ENCODE assay signal across 12 cellular contexts in genomic region chr1:200131551-200132125, GRCh38.
DNase-seq lines count a peak whose midpoint lies in the region; ATAC-seq, FAIRE-seq and TF ChIP-seq lines count a peak whose summit lies in the region.
"Had no signal": no experiment of that assay in that cellular context is flagged by ENCODE, and none has a peak within 500 bp of the region (broad histone marks: within the 10 kb centered on the region; RNA-seq: fewer than 3 reads in every experiment).

No MANE protein-coding gene starts in this region.

- no peaks in the 10 kb centered on the region for H3K27me3 Mint-ChIP-seq in astrocyte (ENCODE audit: low read depth, unreplicated experiment)

- dilution Hi-C loops in mammary epithelial cell (cut with HindIII; ENCODE audit: low sequenced_read_pairs) = no loop called here

- H3K36me3 ChIP-seq in mammary epithelial cell (ENCODE audit: insufficient read depth, low read length) (no peaks in the 10 kb centered on the region), breast epithelium (no peaks in the 10 kb centered on the region), astrocyte (ENCODE audit: insufficient read depth, low read length) (no peaks in the 10 kb centered on the region), left lung (no peaks in the 10 kb centered on the region)
- H3K36me3 ChIP-seq: heart right ventricle had no signal

- CTCF ChIA-PET in mammary epithelial cell (lab: Charles Lee; ENCODE audit: low non-redundant PET) = no interaction called here

- H3K9ac ChIP-seq in mammary epithelial cell (ENCODE audit: insufficient read depth, low read length) (no peak overlapping the region), astrocyte (ENCODE audit: low read length) (no peak overlapping the region)

- ATAC-seq in left lung (peak; percentile 88), HG03469 (IDR thresholded peaks at IDR 0.05; ENCODE audit: unreplicated experiment) (no peak)
- ATAC-seq: heart right ventricle had no signal

- H3K9me3 Mint-ChIP-seq in astrocyte (ENCODE audit: unreplicated experiment) = no peaks in the 10 kb centered on the region
- H3K9me3 Mint-ChIP-seq: activated naive CD4-positive, alpha-beta T cell treated with anti-CD3 and anti-CD28 coated beads, Interleukin-2, amount 10 ng/mL, durations not matched to agents 7 days and 5 days had no signal

- H3K27me3 ChIP-seq in mammary epithelial cell (ENCODE audit: insufficient read depth, low read length) = peaks cover 7% of the 10 kb centered on the region
- no peaks in the 10 kb centered on the region for H3K27me3 ChIP-seq in breast epithelium
- H3K27me3 ChIP-seq in astrocyte (ENCODE audit: insufficient read depth, low read length) = peaks cover 11% of the 10 kb centered on the region
- H3K27me3 ChIP-seq in left lung = no peaks in the 10 kb centered on the region
- H3K27me3 ChIP-seq: heart right ventricle, testis had no signal

- H3K4me1 ChIP-seq in mammary epithelial cell (ENCODE audit: insufficient read depth, low read length) (peaks cover 7% of the 10 kb centered on the region), breast epithelium (no peaks in the 10 kb centered on the region), astrocyte (ENCODE audit: insufficient read depth, low read length) (no peaks in the 10 kb centered on the region), left lung (peaks cover 0 to 10% of the 10 kb centered on the region in 2 donors)
- H3K4me1 ChIP-seq: testis had no signal

- no peak overlapping the region for H3K4me3 Mint-ChIP-seq in astrocyte (ENCODE audit: unreplicated experiment)
- H3K4me3 Mint-ChIP-seq: activated naive CD4-positive, alpha-beta T cell treated with anti-CD3 and anti-CD28 coated beads, Interleukin-2, amount 10 ng/mL, durations not matched to agents 7 days and 5 days had no signal

- in situ Hi-C loops in mammary epithelial cell (cut with MboI; ENCODE audit: low sequenced_read_pairs in 2 of 2) = loop anchor here (10.0 to 25.0 kb wide), 3 partner anchors 131 to 363 kb away; no protein-coding TSS in a partner anchor

- peaks cover 10% of the 10 kb centered on the region for H3K4me1 Mint-ChIP-seq in astrocyte (ENCODE audit: low read depth, unreplicated experiment)

- TF ChIP-seq CTCF in mammary epithelial cell (conservative IDR thresholded peaks at IDR 0.05 in 1 of 2, IDR thresholded peaks at IDR 0.05 in 1 of 2; ENCODE audit: extremely low read depth in 1 of 2, insufficient read depth in 1 of 2, low read depth in 1 of 2, low read length in 2 of 2) = no peak
- TF ChIP-seq CTCF in breast epithelium (IDR thresholded peaks at IDR 0.05) = no peak
- no peak for TF ChIP-seq CTCF in astrocyte (IDR thresholded peaks at IDR 0.05; ENCODE audit: insufficient read depth, low read depth, low read length)
- TF ChIP-seq CTCF in left lung (IDR thresholded peaks at IDR 0.05) = no peak

- DNase-seq in mammary epithelial cell (peak; percentile 14), breast epithelium (ENCODE audit: low spot score in 2 of 2) (no peak), astrocyte (ENCODE audit: low read depth) (peak; percentile 41), left lung (no peak), SK-N-DZ (ENCODE audit: low spot score) (no peak)
- no peak for DNase-seq in stimulated activated CD4-positive, alpha-beta T cell treated with anti-CD3 and anti-CD28 coated beads, Interleukin-2, amount 100 ng/mL, for 48 hours
- DNase-seq in stimulated activated CD4-positive, alpha-beta T cell treated with anti-CD3 and anti-CD28 coated beads, Interleukin-2, amount 100 ng/mL, for 24 hours = no peak
- DNase-seq: activated naive CD4-positive, alpha-beta T cell treated with anti-CD3 and anti-CD28 coated beads, Interleukin-2, amount 10 ng/mL, durations not matched to agents 7 days and 5 days; heart right ventricle; NCI-H2029; testis had no signal

- FAIRE-seq in astrocyte (lab: Jason Lieb, UNC) = no peak

- H3K4me3 ChIP-seq in mammary epithelial cell (replicated peaks in 1 of 3; ENCODE audit: insufficient read depth in 1 of 3, low read depth in 2 of 3, low read length in 3 of 3) (no peak overlapping the region), breast epithelium (no peak overlapping the region), astrocyte (ENCODE audit: insufficient read depth, low read depth, low read length) (no peak overlapping the region), left lung (no peak overlapping the region)
- H3K4me3 ChIP-seq: heart right ventricle, testis had no signal

- H3K9me3 ChIP-seq in mammary epithelial cell (replicated peaks; ENCODE audit: insufficient read depth, low read length) = no peaks in the 10 kb centered on the region
- no peaks in the 10 kb centered on the region for H3K9me3 ChIP-seq in breast epithelium
- H3K9me3 ChIP-seq in astrocyte (ENCODE audit: insufficient read depth, low read depth, low read length) = no peaks in the 10 kb centered on the region
- H3K9me3 ChIP-seq in left lung = no peaks in the 10 kb centered on the region
- H3K9me3 ChIP-seq: heart right ventricle, testis had no signal

- H3K27ac Mint-ChIP-seq in astrocyte (ENCODE audit: unreplicated experiment) = no peak overlapping the region
- H3K27ac Mint-ChIP-seq: activated naive CD4-positive, alpha-beta T cell treated with anti-CD3 and anti-CD28 coated beads, Interleukin-2, amount 10 ng/mL, durations not matched to agents 7 days and 5 days had no signal

- H3K79me2 ChIP-seq in mammary epithelial cell (ENCODE audit: insufficient read depth, low read length) (no peaks in the 10 kb centered on the region), astrocyte (ENCODE audit: insufficient read depth, low read length) (no peaks in the 10 kb centered on the region)

- BruUV-seq in mammary epithelial cell (replicated peaks; lab: Mats Ljungman, UMichigan) = no TSS peak

- H3K4me2 ChIP-seq in mammary epithelial cell (ENCODE audit: insufficient read depth, low read depth, low read length) = no peak overlapping the region
- H3K4me2 ChIP-seq in astrocyte (ENCODE audit: low read length) = no peak overlapping the region

- no peak overlapping the region for H3K27ac ChIP-seq in mammary epithelial cell (ENCODE audit: insufficient read depth, low read depth, low read length)
- no peak overlapping the region for H3K27ac ChIP-seq in breast epithelium
- no peak overlapping the region for H3K27ac ChIP-seq in astrocyte (ENCODE audit: low read depth, low read length)
- no peak overlapping the region for H3K27ac ChIP-seq in left lung
- H3K27ac ChIP-seq: heart right ventricle, testis had no signal

- intact Hi-C loops in mammary epithelial cell (cut with micrococcal nuclease) = no loop called here
- intact Hi-C loops in breast epithelium (cut with DNase I; ENCODE audit: low total_unique reads) = no loop called here
- intact Hi-C loops in left lung (cut with DNase I) = no loop called here

- no peak for TF ChIP-seq POLR2A in breast epithelium (IDR thresholded peaks at IDR 0.05)

- WGBS in mammary epithelial cell (ENCODE audit: low coverage, missing lambda C conversion rate) = 69% methylated on average over 4 of the region's 4 CpGs

- H3K36me3 Mint-ChIP-seq in astrocyte (ENCODE audit: low read depth, unreplicated experiment) = no peaks in the 10 kb centered on the region
- H3K36me3 Mint-ChIP-seq: activated naive CD4-positive, alpha-beta T cell treated with anti-CD3 and anti-CD28 coated beads, Interleukin-2, amount 10 ng/mL, durations not matched to agents 7 days and 5 days had no signal

- H4K20me1 ChIP-seq in mammary epithelial cell (ENCODE audit: insufficient read depth, low read length) = no peaks in the 10 kb centered on the region
- no peaks in the 10 kb centered on the region for H4K20me1 ChIP-seq in astrocyte (ENCODE audit: insufficient read depth, low read length)

- H2AFZ ChIP-seq in mammary epithelial cell (ENCODE audit: low read depth, low read length) (no peak overlapping the region), astrocyte (ENCODE audit: low read depth, low read length) (no peak overlapping the region)

Comparison
In these comparisons a context has a peak if more than half of its experiments do, and no peak if none do; other contexts are left out.
1. DNase-seq: peak in mammary epithelial cell (single experiment) and astrocyte (single experiment); none in breast epithelium (0 of 2), left lung (0 of 2), SK-N-DZ (single experiment), stimulated activated CD4-positive, alpha-beta T cell treated with anti-CD3 and anti-CD28 coated beads, Interleukin-2, amount 100 ng/mL, for 48 hours (0 of 2) and stimulated activated CD4-positive, alpha-beta T cell treated with anti-CD3 and anti-CD28 coated beads, Interleukin-2, amount 100 ng/mL, for 24 hours (0 of 2).